In genomic region chr1:35885961-35886558, GRCh38 we compare ENCODE assay signal across 1 cellular context.
TF ChIP-seq lines count a peak whose summit lies in the region.

No MANE protein-coding gene starts in this region.

TF ChIP-seq in IMR-90, 13 proteins besides CTCF, POLR2A, EP300 and RAD21:
- no peak for TF ChIP-seq FOS (IDR thresholded peaks at IDR 0.05; ENCODE audit: low read depth, low read length)
- no peak for TF ChIP-seq RCOR1 (IDR thresholded peaks at IDR 0.05; ENCODE audit: insufficient replicate concordance, low read length)
- no peak for TF ChIP-seq MXI1 (IDR thresholded peaks at IDR 0.05; ENCODE audit: borderline replicate concordance, low read depth, low read length)
- TF ChIP-seq USF2 (IDR thresholded peaks at IDR 0.05; ENCODE audit: low read depth, low read length) = no peak
- TF ChIP-seq NFE2L2 (IDR thresholded peaks at IDR 0.05; ENCODE audit: low read depth, low read length) = no peak
- TF ChIP-seq SMC3 (IDR thresholded peaks at IDR 0.05; ENCODE audit: low read depth, low read length) = no peak
- no peak for TF ChIP-seq CHD1 (IDR thresholded peaks at IDR 0.05; ENCODE audit: low read depth, low read length)
- no peak for TF ChIP-seq MAZ (IDR thresholded peaks at IDR 0.05; ENCODE audit: borderline replicate concordance, low read depth, low read length)
- no peak for TF ChIP-seq MAFK (IDR thresholded peaks at IDR 0.05; ENCODE audit: low read depth, low read length)
- no peak for TF ChIP-seq RFX5 (IDR thresholded peaks at IDR 0.05; ENCODE audit: low read depth, low read length)
- TF ChIP-seq CEBPB (IDR thresholded peaks at IDR 0.05; ENCODE audit: low read depth, low read length) = no peak
